2 cellular contexts compared by ENCODE assay signal in the genomic region with DNA sequence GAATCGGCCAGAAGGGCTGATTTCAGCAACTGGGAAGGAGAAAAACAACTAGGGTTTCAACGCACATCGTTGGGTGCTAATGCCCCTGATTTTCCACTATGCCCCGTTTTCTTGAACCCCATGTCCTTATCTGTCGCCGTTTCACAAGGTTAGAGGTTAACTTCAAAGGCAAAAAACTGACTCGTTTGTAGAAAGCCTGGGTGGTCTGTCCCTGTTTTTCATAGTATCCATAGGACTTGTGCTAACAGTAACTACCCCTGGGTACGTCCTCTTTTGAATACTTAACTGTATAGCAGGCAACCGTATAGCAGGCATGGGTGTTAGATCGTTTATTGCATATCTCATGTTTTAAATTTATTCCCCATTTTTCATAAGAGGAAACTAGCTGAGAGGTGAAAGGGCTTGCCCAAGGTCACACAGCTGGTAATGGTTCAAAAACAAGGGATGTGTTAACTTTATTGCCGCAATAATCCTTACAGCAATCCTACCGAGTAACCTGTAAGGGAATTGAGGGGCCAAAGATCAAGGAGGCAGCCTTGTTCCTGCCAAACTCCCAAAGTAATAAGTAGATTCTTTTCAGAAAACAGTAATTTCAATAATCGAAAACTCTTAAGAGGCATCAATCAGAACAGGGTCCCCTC.
TF ChIP-seq lines count a peak whose summit lies in the region.

No MANE protein-coding gene starts in this region.

TF ChIP-seq in SK-N-SH, 30 proteins besides CTCF, POLR2A, EP300 and RAD21 (continued from another document):
- TF ChIP-seq SMC3 (IDR thresholded peaks at IDR 0.05; ENCODE audit: low read depth, low read length) = no peak
- no peak for TF ChIP-seq YY1 (IDR thresholded peaks at IDR 0.05; ENCODE audit: low read depth)
- TF ChIP-seq GATA2 (CRISPR knock-in tag; IDR thresholded peaks at IDR 0.05) = no peak
- TF ChIP-seq, protein P1, sequence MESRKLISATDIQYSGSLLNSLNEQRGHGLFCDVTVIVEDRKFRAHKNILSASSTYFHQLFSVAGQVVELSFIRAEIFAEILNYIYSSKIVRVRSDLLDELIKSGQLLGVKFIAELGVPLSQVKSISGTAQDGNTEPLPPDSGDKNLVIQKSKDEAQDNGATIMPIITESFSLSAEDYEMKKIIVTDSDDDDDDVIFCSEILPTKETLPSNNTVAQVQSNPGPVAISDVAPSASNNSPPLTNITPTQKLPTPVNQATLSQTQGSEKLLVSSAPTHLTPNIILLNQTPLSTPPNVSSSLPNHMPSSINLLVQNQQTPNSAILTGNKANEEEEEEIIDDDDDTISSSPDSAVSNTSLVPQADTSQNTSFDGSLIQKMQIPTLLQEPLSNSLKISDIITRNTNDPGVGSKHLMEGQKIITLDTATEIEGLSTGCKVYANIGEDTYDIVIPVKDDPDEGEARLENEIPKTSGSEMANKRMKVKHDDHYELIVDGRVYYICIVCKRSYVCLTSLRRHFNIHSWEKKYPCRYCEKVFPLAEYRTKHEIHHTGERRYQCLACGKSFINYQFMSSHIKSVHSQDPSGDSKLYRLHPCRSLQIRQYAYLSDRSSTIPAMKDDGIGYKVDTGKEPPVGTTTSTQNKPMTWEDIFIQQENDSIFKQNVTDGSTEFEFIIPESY (IDR thresholded peaks at IDR 0.05; ENCODE audit: borderline replicate concordance, low read depth) = no peak
- no peak for TF ChIP-seq SIN3A (IDR thresholded peaks at IDR 0.05; ENCODE audit: borderline replicate concordance, low read depth, low read length)
- no peak for TF ChIP-seq CHD2 (IDR thresholded peaks at IDR 0.05; ENCODE audit: low read length, partially characterized antibody)

TF ChIP-seq in SK-N-SH treated with all-trans-retinoic acid at 6 μM for 48 hours, 23 proteins besides CTCF, POLR2A, EP300 and RAD21 (continued from another document):
- TF ChIP-seq PATZ1 (CRISPR knock-in tag; IDR thresholded peaks at IDR 0.05; ENCODE audit: borderline replicate concordance) (no peak), TCF4 (CRISPR knock-in tag; IDR thresholded peaks at IDR 0.05; ENCODE audit: borderline replicate concordance) (no peak), GLIS3 (CRISPR knock-in tag; IDR thresholded peaks at IDR 0.05) (no peak), ZFP30 (CRISPR knock-in tag; IDR thresholded peaks at IDR 0.05) (no peak), ARNTL (CRISPR knock-in tag; IDR thresholded peaks at IDR 0.05; ENCODE audit: borderline replicate concordance, low read depth) (no peak), ZFP3 (CRISPR knock-in tag; IDR thresholded peaks at IDR 0.05) (no peak), SNAI2 (CRISPR knock-in tag; IDR thresholded peaks at IDR 0.05) (no peak), ZNF565 (CRISPR knock-in tag; conservative IDR thresholded peaks at IDR 0.05; ENCODE audit: low read depth) (no peak), ESRRG (CRISPR knock-in tag; IDR thresholded peaks at IDR 0.05) (no peak), ZNF70 (CRISPR knock-in tag; IDR thresholded peaks at IDR 0.05) (no peak), OSR1 (CRISPR knock-in tag; IDR thresholded peaks at IDR 0.05) (no peak), ZC3H10 (CRISPR knock-in tag; IDR thresholded peaks at IDR 0.05) (no peak), TOX (CRISPR knock-in tag; IDR thresholded peaks at IDR 0.05; ENCODE audit: borderline replicate concordance) (no peak)
- TF ChIP-seq, protein P2, sequence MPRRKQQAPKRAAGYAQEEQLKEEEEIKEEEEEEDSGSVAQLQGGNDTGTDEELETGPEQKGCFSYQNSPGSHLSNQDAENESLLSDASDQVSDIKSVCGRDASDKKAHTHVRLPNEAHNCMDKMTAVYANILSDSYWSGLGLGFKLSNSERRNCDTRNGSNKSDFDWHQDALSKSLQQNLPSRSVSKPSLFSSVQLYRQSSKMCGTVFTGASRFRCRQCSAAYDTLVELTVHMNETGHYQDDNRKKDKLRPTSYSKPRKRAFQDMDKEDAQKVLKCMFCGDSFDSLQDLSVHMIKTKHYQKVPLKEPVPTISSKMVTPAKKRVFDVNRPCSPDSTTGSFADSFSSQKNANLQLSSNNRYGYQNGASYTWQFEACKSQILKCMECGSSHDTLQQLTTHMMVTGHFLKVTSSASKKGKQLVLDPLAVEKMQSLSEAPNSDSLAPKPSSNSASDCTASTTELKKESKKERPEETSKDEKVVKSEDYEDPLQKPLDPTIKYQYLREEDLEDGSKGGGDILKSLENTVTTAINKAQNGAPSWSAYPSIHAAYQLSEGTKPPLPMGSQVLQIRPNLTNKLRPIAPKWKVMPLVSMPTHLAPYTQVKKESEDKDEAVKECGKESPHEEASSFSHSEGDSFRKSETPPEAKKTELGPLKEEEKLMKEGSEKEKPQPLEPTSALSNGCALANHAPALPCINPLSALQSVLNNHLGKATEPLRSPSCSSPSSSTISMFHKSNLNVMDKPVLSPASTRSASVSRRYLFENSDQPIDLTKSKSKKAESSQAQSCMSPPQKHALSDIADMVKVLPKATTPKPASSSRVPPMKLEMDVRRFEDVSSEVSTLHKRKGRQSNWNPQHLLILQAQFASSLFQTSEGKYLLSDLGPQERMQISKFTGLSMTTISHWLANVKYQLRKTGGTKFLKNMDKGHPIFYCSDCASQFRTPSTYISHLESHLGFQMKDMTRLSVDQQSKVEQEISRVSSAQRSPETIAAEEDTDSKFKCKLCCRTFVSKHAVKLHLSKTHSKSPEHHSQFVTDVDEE (CRISPR knock-in tag; IDR thresholded peaks at IDR 0.05) = no peak
- TF ChIP-seq, protein P3, sequence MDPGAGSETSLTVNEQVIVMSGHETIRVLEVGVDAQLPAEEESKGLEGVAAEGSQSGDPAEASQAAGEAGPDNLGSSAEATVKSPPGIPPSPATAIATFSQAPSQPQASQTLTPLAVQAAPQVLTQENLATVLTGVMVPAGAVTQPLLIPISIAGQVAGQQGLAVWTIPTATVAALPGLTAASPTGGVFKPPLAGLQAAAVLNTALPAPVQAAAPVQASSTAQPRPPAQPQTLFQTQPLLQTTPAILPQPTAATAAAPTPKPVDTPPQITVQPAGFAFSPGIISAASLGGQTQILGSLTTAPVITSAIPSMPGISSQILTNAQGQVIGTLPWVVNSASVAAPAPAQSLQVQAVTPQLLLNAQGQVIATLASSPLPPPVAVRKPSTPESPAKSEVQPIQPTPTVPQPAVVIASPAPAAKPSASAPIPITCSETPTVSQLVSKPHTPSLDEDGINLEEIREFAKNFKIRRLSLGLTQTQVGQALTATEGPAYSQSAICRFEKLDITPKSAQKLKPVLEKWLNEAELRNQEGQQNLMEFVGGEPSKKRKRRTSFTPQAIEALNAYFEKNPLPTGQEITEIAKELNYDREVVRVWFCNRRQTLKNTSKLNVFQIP (CRISPR knock-in tag; IDR thresholded peaks at IDR 0.05; ENCODE audit: borderline replicate concordance, low read depth) = no peak
